Comparison of ENCODE assay signal across 39 cellular contexts in the genomic region with DNA sequence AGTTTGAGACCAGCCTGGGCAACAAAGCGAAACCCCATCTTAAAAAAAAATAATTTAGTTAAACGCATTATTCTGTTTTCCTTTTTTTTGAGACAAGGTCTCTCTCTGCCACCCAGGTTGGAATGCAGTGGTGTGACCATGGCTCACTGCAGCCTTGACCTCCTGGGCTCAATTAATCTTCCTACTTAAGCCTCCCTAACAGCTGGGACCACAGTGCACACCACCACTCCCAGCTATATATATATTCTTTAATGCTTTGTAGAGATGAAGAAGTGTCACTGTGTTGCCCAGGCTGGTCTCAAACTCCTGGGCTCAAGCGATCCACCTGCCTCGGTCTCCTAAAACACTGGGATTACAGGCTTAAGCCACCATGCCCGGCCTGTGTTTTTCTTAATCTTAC. TPM values are rescaled to one million over a fixed set of nuclear protein-coding genes. Genes with fewer than 3 reads are reported as not detected.
"Had no signal": no experiment of that assay in that cellular context is flagged by ENCODE, and none has a peak within 500 bp of the region (broad histone marks: within the 10 kb centered on the region; RNA-seq: fewer than 3 reads in every experiment).

No MANE protein-coding gene starts in this region.

- ATAC-seq: activated CD8-positive, alpha-beta T cell treated with anti-CD3 and anti-CD28 coated beads for 36 hours; activated naive CD4-positive, alpha-beta T cell treated with anti-CD3 and anti-CD28 coated beads, Interleukin-2, amount 50 U/mL, for 72 hours; activated T-cell treated with anti-CD3 and anti-CD28 coated beads, Interleukin-2, amount 50 U/mL, for 4 hours; activated T-cell treated with anti-CD3 and anti-CD28 coated beads, Interleukin-2, amount 50 U/mL, for 72 hours; activated T-helper 17 cell treated with anti-CD3 and anti-CD28 coated beads, Interleukin-2, amount 50 U/mL, for 72 hours; body of pancreas had no signal

- H3K27ac ChIP-seq: adrenal gland, body of pancreas, brain microvascular endothelial cell, breast epithelium, VCaP had no signal

- H3K27me3 ChIP-seq: adrenal gland, body of pancreas, brain microvascular endothelial cell, breast epithelium had no signal

- H3K4me1 ChIP-seq: body of pancreas, breast epithelium had no signal

- H3K36me3 ChIP-seq: adrenal gland, brain microvascular endothelial cell, breast epithelium had no signal

- H3K9me3 Mint-ChIP-seq: activated B cell treated with CpG ODN at 0.5 μM for 24 hours; activated CD4-positive, alpha-beta memory T cell treated with anti-CD3 and anti-CD28 coated beads for 36 hours; activated CD4-positive, alpha-beta T cell treated with anti-CD3 and anti-CD28 coated beads, Interleukin-2, amount 10 ng/mL, durations not matched to agents 24 days and 14 days; activated CD8-positive, alpha-beta T cell treated with anti-CD3 and anti-CD28 coated beads for 36 hours; activated naive CD4-positive, alpha-beta T cell treated with anti-CD3 and anti-CD28 coated beads for 36 hours; activated naive CD4-positive, alpha-beta T cell treated with anti-CD3 and anti-CD28 coated beads, Interleukin-2, amount 50 U/mL, for 72 hours; activated naive CD8-positive, alpha-beta T cell treated with anti-CD3 and anti-CD28 coated beads for 36 hours; activated T-cell treated with anti-CD3 and anti-CD28 coated beads, Interleukin-2, amount 50 U/mL, for 4 hours; activated T-cell treated with anti-CD3 and anti-CD28 coated beads, Interleukin-2, amount 50 U/mL, for 72 hours; activated T-helper 1 cell treated with anti-CD3 and anti-CD28 coated beads, Interleukin-12 subunit alpha, Interleukin-12 subunit beta, Interleukin-2, Interleukin-4 antibody, amounts not matched to agents 30 ng/mL and 10 ng/mL and 1 ng/mL, durations not matched to agents 14 hours and 24 hours and 36 hours; activated T-helper 17 cell treated with anti-CD3 and anti-CD28 coated beads, Interleukin-2, amount 50 U/mL, for 72 hours; T-helper 1 cell treated with Interleukin-12 subunit alpha and Interleukin-12 subunit beta and Interleukin-4 antibody, amounts not matched to agents 30 μg/mL and 1 μg/mL, for 36 hours; T-helper 2 cell treated with Interferon-gamma antibody and Interleukin-4, amounts not matched to agents 5 μg/mL and 100 μg/mL, for 36 hours had no signal

- H3K9me3 ChIP-seq: adrenal gland, body of pancreas, breast epithelium had no signal

- H3K4me1 Mint-ChIP-seq: activated B cell treated with CpG ODN at 0.5 μM for 24 hours; activated CD4-positive, alpha-beta T cell treated with anti-CD3 and anti-CD28 coated beads, Interleukin-2, amount 10 ng/mL, durations not matched to agents 24 days and 14 days; activated T-helper 17 cell treated with anti-CD3 and anti-CD28 coated beads, Interleukin-2, amount 50 U/mL, for 72 hours had no signal

- H3K4me3 ChIP-seq: adrenal gland, body of pancreas, breast epithelium had no signal

- H3K4me3 Mint-ChIP-seq: activated B cell treated with CpG ODN at 0.5 μM for 24 hours; activated CD4-positive, alpha-beta memory T cell treated with anti-CD3 and anti-CD28 coated beads for 36 hours; activated CD4-positive, alpha-beta T cell treated with anti-CD3 and anti-CD28 coated beads, Interleukin-2, amount 10 ng/mL, durations not matched to agents 24 days and 14 days; activated CD8-positive, alpha-beta T cell treated with anti-CD3 and anti-CD28 coated beads for 36 hours; activated naive CD4-positive, alpha-beta T cell treated with anti-CD3 and anti-CD28 coated beads for 36 hours; activated naive CD8-positive, alpha-beta T cell treated with anti-CD3 and anti-CD28 coated beads for 36 hours; activated T-cell treated with anti-CD3 and anti-CD28 coated beads, Interleukin-2, amount 50 U/mL, for 4 hours; activated T-cell treated with anti-CD3 and anti-CD28 coated beads, Interleukin-2, amount 50 U/mL, for 72 hours; activated T-helper 1 cell treated with anti-CD3 and anti-CD28 coated beads, Interleukin-12 subunit alpha, Interleukin-12 subunit beta, Interleukin-2, Interleukin-4 antibody, amounts not matched to agents 30 ng/mL and 10 ng/mL and 1 ng/mL, durations not matched to agents 14 hours and 24 hours and 36 hours; activated T-helper 17 cell treated with anti-CD3 and anti-CD28 coated beads, Interleukin-2, amount 50 U/mL, for 72 hours; T-helper 1 cell treated with Interleukin-12 subunit alpha and Interleukin-12 subunit beta and Interleukin-4 antibody, amounts not matched to agents 30 μg/mL and 1 μg/mL, for 36 hours; T-helper 2 cell treated with Interferon-gamma antibody and Interleukin-4, amounts not matched to agents 5 μg/mL and 100 μg/mL, for 36 hours had no signal

- H3K36me3 Mint-ChIP-seq: activated CD4-positive, alpha-beta memory T cell treated with anti-CD3 and anti-CD28 coated beads for 36 hours; activated naive CD4-positive, alpha-beta T cell treated with anti-CD3 and anti-CD28 coated beads, Interleukin-2, amount 50 U/mL, for 72 hours; activated naive CD8-positive, alpha-beta T cell treated with anti-CD3 and anti-CD28 coated beads for 36 hours had no signal

- H3K27ac Mint-ChIP-seq: activated B cell treated with CpG ODN at 0.5 μM for 24 hours; activated CD4-positive, alpha-beta memory T cell treated with anti-CD3 and anti-CD28 coated beads for 36 hours; activated CD4-positive, alpha-beta T cell treated with anti-CD3 and anti-CD28 coated beads, Interleukin-2, amount 10 ng/mL, durations not matched to agents 24 days and 14 days; activated CD8-positive, alpha-beta T cell treated with anti-CD3 and anti-CD28 coated beads for 36 hours; activated naive CD4-positive, alpha-beta T cell treated with anti-CD3 and anti-CD28 coated beads for 36 hours; activated naive CD4-positive, alpha-beta T cell treated with anti-CD3 and anti-CD28 coated beads, Interleukin-2, amount 50 U/mL, for 72 hours; activated naive CD8-positive, alpha-beta T cell treated with anti-CD3 and anti-CD28 coated beads for 36 hours; activated T-cell treated with anti-CD3 and anti-CD28 coated beads, Interleukin-2, amount 50 U/mL, for 72 hours; activated T-helper 1 cell treated with anti-CD3 and anti-CD28 coated beads, Interleukin-12 subunit alpha, Interleukin-12 subunit beta, Interleukin-2, Interleukin-4 antibody, amounts not matched to agents 30 ng/mL and 10 ng/mL and 1 ng/mL, durations not matched to agents 14 hours and 24 hours and 36 hours; activated T-helper 17 cell treated with anti-CD3 and anti-CD28 coated beads, Interleukin-2, amount 50 U/mL, for 72 hours; T-helper 1 cell treated with Interleukin-12 subunit alpha and Interleukin-12 subunit beta and Interleukin-4 antibody, amounts not matched to agents 30 μg/mL and 1 μg/mL, for 36 hours; T-helper 2 cell treated with Interferon-gamma antibody and Interleukin-4, amounts not matched to agents 5 μg/mL and 100 μg/mL, for 36 hours had no signal

- DNase-seq: activated B cell treated with CpG ODN at 0.5 μM for 24 hours; activated CD4-positive, alpha-beta memory T cell treated with anti-CD3 and anti-CD28 coated beads for 36 hours; activated CD4-positive, alpha-beta T cell treated with anti-CD3 and anti-CD28 coated beads for 4 hours; activated CD4-positive, alpha-beta T cell treated with anti-CD3 and anti-CD28 coated beads, Interleukin-2, amount 10 ng/mL, durations not matched to agents 24 days and 14 days; activated CD4-positive, alpha-beta T cell treated with anti-CD3 and anti-CD28 coated beads, Interleukin-2, amount 50 U/mL, for 1 hour; activated CD4-positive, alpha-beta T cell treated with anti-CD3 and anti-CD28 coated beads, Interleukin-2, amount 50 U/mL, for 4 hours; activated CD4-positive, CD25-positive, alpha-beta regulatory T cell treated with anti-CD3 and anti-CD28 coated beads, Interleukin-2, amount 50 U/mL, for 72 hours; activated CD8-positive, alpha-beta memory T cell treated with anti-CD3 and anti-CD28 coated beads, Interleukin-2, amount 50 U/mL, for 4 hours; activated CD8-positive, alpha-beta T cell treated with anti-CD3 and anti-CD28 coated beads for 36 hours; activated effector memory CD4-positive, alpha-beta T cell treated with anti-CD3 and anti-CD28 coated beads, Interleukin-2, amount 50 U/mL, for 16 hours; activated gamma-delta T cell treated with Interleukin-2 at 50 U/mL for 16 hours; activated naive CD4-positive, alpha-beta T cell; activated naive CD4-positive, alpha-beta T cell treated with anti-CD3 and anti-CD28 coated beads for 36 hours; activated naive CD4-positive, alpha-beta T cell treated with anti-CD3 and anti-CD28 coated beads, Interleukin-2, amount 50 U/mL, for 16 hours; activated naive CD8-positive, alpha-beta T cell treated with anti-CD3 and anti-CD28 coated beads for 36 hours; activated T-cell treated with anti-CD3 and anti-CD28 coated beads for 4 hours; activated T-cell treated with anti-CD3 and anti-CD28 coated beads, Interleukin-2, amount 50 U/mL, for 1 hour; activated T-cell treated with anti-CD3 and anti-CD28 coated beads, Interleukin-2, amount 50 U/mL, for 4 hours; activated T-cell treated with anti-CD3 and anti-CD28 coated beads, Interleukin-2, amount 50 U/mL, for 72 hours; amniotic stem cell; aorta; body of pancreas; brain microvascular endothelial cell; central memory CD4-positive, alpha-beta T cell; T-helper 1 cell; T-helper 2 cell; T-helper 9 cell had no signal

RNA-seq across cellular contexts. Expression of a gene that starts 7.7 kb away (rescaled TPM):
- total RNA-seq: activated B cell treated with CpG ODN at 0.5 μM for 24 hours; activated CD4-positive, alpha-beta memory T cell treated with anti-CD3 and anti-CD28 coated beads for 36 hours; activated CD4-positive, alpha-beta T cell treated with anti-CD3 and anti-CD28 coated beads, Interleukin-2, amount 10 ng/mL, durations not matched to agents 24 days and 14 days; activated CD8-positive, alpha-beta memory T cell treated with anti-CD3 and anti-CD28 coated beads for 36 hours; activated CD8-positive, alpha-beta T cell treated with anti-CD3 and anti-CD28 coated beads for 36 hours; activated naive CD4-positive, alpha-beta T cell treated with anti-CD3 and anti-CD28 coated beads for 36 hours; activated naive CD4-positive, alpha-beta T cell treated with anti-CD3 and anti-CD28 coated beads, Interleukin-2, amount 50 U/mL, for 72 hours; activated naive CD8-positive, alpha-beta T cell treated with anti-CD3 and anti-CD28 coated beads for 36 hours; activated T-cell treated with anti-CD3 and anti-CD28 coated beads, Interleukin-2, amount 50 U/mL, for 4 hours; activated T-cell treated with anti-CD3 and anti-CD28 coated beads, Interleukin-2, amount 50 U/mL, for 72 hours; activated T-helper 1 cell treated with anti-CD3 and anti-CD28 coated beads, Interleukin-12 subunit alpha, Interleukin-12 subunit beta, Interleukin-2, Interleukin-4 antibody, amounts not matched to agents 30 ng/mL and 10 ng/mL and 1 ng/mL, durations not matched to agents 14 hours and 24 hours and 36 hours; activated T-helper 17 cell treated with anti-CD3 and anti-CD28 coated beads, Interleukin-2, amount 50 U/mL, for 72 hours; body of pancreas; breast epithelium; cardiac septum; cerebellum had no signal

RNA-seq across cellular contexts. Expression of a gene that starts 30.5 kb away (rescaled TPM):
- total RNA-seq: activated B cell treated with CpG ODN at 0.5 μM for 24 hours; activated CD4-positive, alpha-beta memory T cell treated with anti-CD3 and anti-CD28 coated beads for 36 hours; activated CD4-positive, alpha-beta T cell treated with anti-CD3 and anti-CD28 coated beads, Interleukin-2, amount 10 ng/mL, durations not matched to agents 24 days and 14 days; activated CD8-positive, alpha-beta memory T cell treated with anti-CD3 and anti-CD28 coated beads for 36 hours; activated CD8-positive, alpha-beta T cell treated with anti-CD3 and anti-CD28 coated beads for 36 hours; activated naive CD4-positive, alpha-beta T cell treated with anti-CD3 and anti-CD28 coated beads for 36 hours; activated naive CD4-positive, alpha-beta T cell treated with anti-CD3 and anti-CD28 coated beads, Interleukin-2, amount 50 U/mL, for 72 hours; activated naive CD8-positive, alpha-beta T cell treated with anti-CD3 and anti-CD28 coated beads for 36 hours; activated T-cell treated with anti-CD3 and anti-CD28 coated beads, Interleukin-2, amount 50 U/mL, for 4 hours; activated T-cell treated with anti-CD3 and anti-CD28 coated beads, Interleukin-2, amount 50 U/mL, for 72 hours; activated T-helper 1 cell treated with anti-CD3 and anti-CD28 coated beads, Interleukin-12 subunit alpha, Interleukin-12 subunit beta, Interleukin-2, Interleukin-4 antibody, amounts not matched to agents 30 ng/mL and 10 ng/mL and 1 ng/mL, durations not matched to agents 14 hours and 24 hours and 36 hours; activated T-helper 17 cell treated with anti-CD3 and anti-CD28 coated beads, Interleukin-2, amount 50 U/mL, for 72 hours; adrenal gland; aorta; astrocyte; body of pancreas; breast epithelium; cardiac septum; cerebellum had no signal
- polyA plus RNA-seq: adrenal gland, aorta had no signal
